39 cellular contexts compared by ENCODE assay signal in genomic region chr19:42473686-42474085, GRCh38. TPM values are rescaled to one million over a fixed set of nuclear protein-coding genes. Genes with fewer than 3 reads are reported as not detected.
"Had no signal": no experiment of that assay in that cellular context is flagged by ENCODE, and none has a peak within 500 bp of the region (broad histone marks: within the 10 kb centered on the region; RNA-seq: fewer than 3 reads in every experiment).

No MANE protein-coding gene starts in this region.

- H3K27ac ChIP-seq: gastroesophageal sphincter, hepatocyte, parathyroid adenoma, right atrium auricular region, thyroid gland, upper lobe of right lung, WERI-Rb-1 had no signal

- H3K4me3 ChIP-seq: gastroesophageal sphincter, hepatocyte, right atrium auricular region, smooth muscle cell, thyroid gland, upper lobe of right lung had no signal

- H3K9ac ChIP-seq: parathyroid adenoma had no signal

- H3K27ac Mint-ChIP-seq: activated CD4-positive, alpha-beta memory T cell treated with anti-CD3 and anti-CD28 coated beads, Interleukin-2, amount 10 ng/mL, durations not matched to agents 7 days and 5 days; activated CD4-positive, alpha-beta T cell treated with anti-CD3 and anti-CD28 coated beads, Interleukin-2, amount 10 ng/mL, durations not matched to agents 24 days and 14 days; activated T-cell treated with anti-CD3 and anti-CD28 coated beads, Interleukin-2, amount 50 U/mL, for 24 hours; effector memory CD8-positive, alpha-beta T cell; naive thymus-derived CD4-positive, alpha-beta T cell; stimulated activated memory B cell treated with anti-CD40 and anti-IgM and Interleukin-4, amounts not matched to agents 10 μg/mL and 1 μg/mL and 100 μg/mL, for 72 hours; stimulated activated naive CD8-positive, alpha-beta T cell treated with anti-CD3 and anti-CD28 coated beads, Interleukin-15, amount 100 ng/mL, for 72 hours had no signal

- H3K79me2 ChIP-seq: hepatocyte, parathyroid adenoma had no signal

- H3K36me3 ChIP-seq: gastroesophageal sphincter, right atrium auricular region, thyroid gland, upper lobe of right lung, WERI-Rb-1 had no signal

- H3K36me3 Mint-ChIP-seq: stimulated activated memory B cell treated with anti-CD40 and anti-IgM and Interleukin-4, amounts not matched to agents 10 μg/mL and 1 μg/mL and 100 μg/mL, for 72 hours had no signal

- H2AFZ ChIP-seq: hepatocyte, parathyroid adenoma had no signal

- H3K9me3 ChIP-seq: gastroesophageal sphincter, right atrium auricular region, thyroid gland, upper lobe of right lung had no signal

- H3K4me2 ChIP-seq: hepatocyte, smooth muscle cell had no signal

- H3K27me3 ChIP-seq: gastroesophageal sphincter, hepatocyte, right atrium auricular region, thyroid gland, upper lobe of right lung had no signal

- H3K4me1 ChIP-seq: gastroesophageal sphincter, parathyroid adenoma, right atrium auricular region, upper lobe of right lung had no signal

- DNase-seq: activated CD4-positive, alpha-beta memory T cell treated with anti-CD3 and anti-CD28 coated beads, Interleukin-2, amount 10 ng/mL, durations not matched to agents 7 days and 5 days; activated CD4-positive, alpha-beta T cell treated with anti-CD3 and anti-CD28 coated beads, Interleukin-2, amount 10 ng/mL, durations not matched to agents 24 days and 14 days; activated CD4-positive, CD25-positive, alpha-beta regulatory T cell treated with anti-CD3 and anti-CD28 coated beads, Interleukin-2, amount 50 U/mL, for 72 hours; activated CD8-positive, alpha-beta memory T cell treated with anti-CD3 and anti-CD28 coated beads, Interleukin-2, amount 50 U/mL, for 48 hours; activated gamma-delta T cell; activated naive CD4-positive, alpha-beta T cell treated with anti-CD3 and anti-CD28 coated beads, Interleukin-2, amount 50 U/mL, for 16 hours; activated T-cell treated with anti-CD3 and anti-CD28 coated beads, Interleukin-2, amount 50 U/mL, for 24 hours; amygdala; caudate nucleus; cortex of kidney; effector memory CD8-positive, alpha-beta T cell; kidney; left colon; mammary epithelial cell; midbrain; naive thymus-derived CD4-positive, alpha-beta T cell; nucleus accumbens; stimulated activated CD4-positive, alpha-beta T cell treated with anti-CD3 and anti-CD28 coated beads, Interleukin-1b, Interleukin-23, amount 100 ng/mL, for 48 hours; stimulated activated CD4-positive, alpha-beta T cell treated with anti-CD3 and anti-CD28 coated beads, Interleukin-4, amount 100 ng/mL, for 4 hours; stimulated activated CD8-positive, alpha-beta memory T cell treated with anti-CD3 and anti-CD28 coated beads, Interleukin-4, amount 100 ng/mL, for 48 hours; stimulated activated naive CD8-positive, alpha-beta T cell treated with anti-CD3 and anti-CD28 coated beads, Interleukin-15, amount 100 ng/mL, for 72 hours; substantia nigra; T-helper 17 cell; T1000; thyroid gland; upper lobe of right lung; WERI-Rb-1 had no signal

- H3K9me3 Mint-ChIP-seq: activated CD4-positive, alpha-beta memory T cell treated with anti-CD3 and anti-CD28 coated beads, Interleukin-2, amount 10 ng/mL, durations not matched to agents 7 days and 5 days; activated CD4-positive, alpha-beta T cell treated with anti-CD3 and anti-CD28 coated beads, Interleukin-2, amount 10 ng/mL, durations not matched to agents 24 days and 14 days; activated T-cell treated with anti-CD3 and anti-CD28 coated beads, Interleukin-2, amount 50 U/mL, for 24 hours; effector memory CD8-positive, alpha-beta T cell; naive thymus-derived CD4-positive, alpha-beta T cell; stimulated activated memory B cell treated with anti-CD40 and anti-IgM and Interleukin-4, amounts not matched to agents 10 μg/mL and 1 μg/mL and 100 μg/mL, for 72 hours; stimulated activated naive CD8-positive, alpha-beta T cell treated with anti-CD3 and anti-CD28 coated beads, Interleukin-15, amount 100 ng/mL, for 72 hours had no signal

- H3K27me3 Mint-ChIP-seq: activated T-cell treated with anti-CD3 and anti-CD28 coated beads, Interleukin-2, amount 50 U/mL, for 24 hours; stimulated activated memory B cell treated with anti-CD40 and anti-IgM and Interleukin-4, amounts not matched to agents 10 μg/mL and 1 μg/mL and 100 μg/mL, for 72 hours; stimulated activated naive CD8-positive, alpha-beta T cell treated with anti-CD3 and anti-CD28 coated beads, Interleukin-15, amount 100 ng/mL, for 72 hours; T-helper 17 cell had no signal

- H3K4me3 Mint-ChIP-seq: activated CD4-positive, alpha-beta memory T cell treated with anti-CD3 and anti-CD28 coated beads, Interleukin-2, amount 10 ng/mL, durations not matched to agents 7 days and 5 days; activated CD4-positive, alpha-beta T cell treated with anti-CD3 and anti-CD28 coated beads, Interleukin-2, amount 10 ng/mL, durations not matched to agents 24 days and 14 days; activated T-cell treated with anti-CD3 and anti-CD28 coated beads, Interleukin-2, amount 50 U/mL, for 24 hours; effector memory CD8-positive, alpha-beta T cell; naive thymus-derived CD4-positive, alpha-beta T cell; stimulated activated memory B cell treated with anti-CD40 and anti-IgM and Interleukin-4, amounts not matched to agents 10 μg/mL and 1 μg/mL and 100 μg/mL, for 72 hours; stimulated activated naive CD8-positive, alpha-beta T cell treated with anti-CD3 and anti-CD28 coated beads, Interleukin-15, amount 100 ng/mL, for 72 hours; T-helper 17 cell had no signal

- ATAC-seq: effector memory CD8-positive, alpha-beta T cell; gastroesophageal sphincter; left colon; naive thymus-derived CD4-positive, alpha-beta T cell; stimulated activated memory B cell treated with anti-CD40 and anti-IgM and Interleukin-4, amounts not matched to agents 10 μg/mL and 1 μg/mL and 100 μg/mL, for 72 hours; stimulated activated naive CD8-positive, alpha-beta T cell treated with anti-CD3 and anti-CD28 coated beads, Interleukin-15, amount 100 ng/mL, for 72 hours; T-helper 17 cell; upper lobe of right lung had no signal

RNA-seq across cellular contexts. Expression of gene CXCL17, which starts 30.9 kb away (rescaled TPM):
- total RNA-seq: activated CD4-positive, alpha-beta memory T cell treated with anti-CD3 and anti-CD28 coated beads, Interleukin-2, amount 10 ng/mL, durations not matched to agents 7 days and 5 days; activated CD4-positive, alpha-beta T cell treated with anti-CD3 and anti-CD28 coated beads, Interleukin-2, amount 10 ng/mL, durations not matched to agents 24 days and 14 days; chondrocyte; endothelial cell of umbilical vein; fibroblast of lung; fibroblast of villous mesenchyme; kidney; left colon; naive thymus-derived CD4-positive, alpha-beta T cell; pulmonary artery endothelial cell; right atrium auricular region; smooth muscle cell; T-helper 17 cell; thyroid gland had no signal
- polyA plus RNA-seq: endothelial cell of umbilical vein, fibroblast of lung, mammary epithelial cell, neural cell, smooth muscle cell had no signal

RNA-seq across cellular contexts. Expression of gene CEACAM1, which starts 54.6 kb away (rescaled TPM):
- total RNA-seq: chondrocyte, fibroblast of lung had no signal
